Comparison of ENCODE assay signal across 8 cellular contexts in genomic region chr6:159788757-159789376, GRCh38. TPM values are rescaled to one million over a fixed set of nuclear protein-coding genes. Genes with fewer than 3 reads are reported as not detected.
A peak's percentile ranks its signal among the peaks of the same experiment; 100 is the strongest.
DNase-seq lines count a peak whose midpoint lies in the region; ATAC-seq and TF ChIP-seq lines count a peak whose summit lies in the region.

No MANE protein-coding gene starts in this region.

- H3K27me3 ChIP-seq in endocrine pancreas (ENCODE audit: control insufficient read depth, insufficient read depth, low read length) (no peaks in the 10 kb centered on the region), mononuclear cell (ENCODE audit: insufficient read depth, low read length) (no peaks in the 10 kb centered on the region), stomach smooth muscle (ENCODE audit: control insufficient read depth in 1 of 2, insufficient read depth in 2 of 2, low read length in 2 of 2) (no peaks in the 10 kb centered on the region)

- H3K4me1 ChIP-seq in endocrine pancreas (ENCODE audit: control insufficient read depth, insufficient read depth, low read length), result peaks cover 18% of the 10 kb centered on the region
- peaks cover 33% of the 10 kb centered on the region for H3K4me1 ChIP-seq in mononuclear cell (ENCODE audit: insufficient read depth, low read length)
- H3K4me1 ChIP-seq in stomach smooth muscle (ENCODE audit: control insufficient read depth, insufficient read depth, low read length), result peaks cover 31% of the 10 kb centered on the region

- H3K9ac ChIP-seq in endocrine pancreas (ENCODE audit: control insufficient read depth, insufficient read depth, low read length) (peak overlapping the region; percentile 52), stomach smooth muscle (ENCODE audit: low read length in 2 of 2) (peak overlapping the region; percentile 84 to 93)

- peak overlapping the region; percentile 72 for H3K4me3 ChIP-seq in GM12864 (ENCODE audit: low read depth, low read length)
- peak overlapping the region; percentile 62 for H3K4me3 ChIP-seq in endocrine pancreas (ENCODE audit: control insufficient read depth, insufficient read depth, low read length)
- H3K4me3 ChIP-seq in mononuclear cell (ENCODE audit: low read length), result peak overlapping the region; percentile 89
- H3K4me3 ChIP-seq in stomach smooth muscle (ENCODE audit: low read length in 2 of 2), result peak overlapping the region; percentile 84 to 96

- H3K9me3 ChIP-seq in endocrine pancreas (ENCODE audit: control insufficient read depth, low read length) (no peaks in the 10 kb centered on the region), mononuclear cell (ENCODE audit: low read depth, low read length) (no peaks in the 10 kb centered on the region), stomach smooth muscle (ENCODE audit: control insufficient read depth in 2 of 2, low read length in 2 of 2) (no peaks in the 10 kb centered on the region)

- no peak for TF ChIP-seq CTCF in GM12864 (IDR thresholded peaks at IDR 0.05; ENCODE audit: low read depth, low read length, missing control alignments)

- ATAC-seq in HG03460 (IDR thresholded peaks at IDR 0.05; ENCODE audit: unreplicated experiment), result peak; percentile 15

- DNase-seq in GM12864 (ENCODE audit: low read depth) (no peak), cerebellar nuclear complex (lab: John Stamatoyannopoulos, UW) (no peak)
- peak; percentile 38 for DNase-seq in activated CD4-positive, alpha-beta T cell treated with anti-CD3 and anti-CD28 coated beads for 48 hours
- DNase-seq in effector CD8-positive, alpha-beta T cell (lab: John Stamatoyannopoulos, UW), result no peak

- H3K36me3 ChIP-seq in endocrine pancreas (ENCODE audit: control insufficient read depth, insufficient read depth, low read length) (peaks cover 2% of the 10 kb centered on the region), stomach smooth muscle (ENCODE audit: control insufficient read depth in 2 of 2, insufficient read depth in 2 of 2, low read length in 2 of 2) (peaks cover 6 to 17% of the 10 kb centered on the region in 2 donors)

- peak overlapping the region; percentile 97 for H3K27ac ChIP-seq in stomach smooth muscle (ENCODE audit: low read length)

RNA-seq across cellular contexts. Expression of gene TCP1, which starts 0.5 kb away (rescaled TPM):
- total RNA-seq in mononuclear cell, result 137 TPM

RNA-seq across cellular contexts. Expression of gene MRPL18, which starts 1.4 kb away (rescaled TPM):
- 12.1 TPM for total RNA-seq in mononuclear cell

RNA-seq across cellular contexts. Expression of gene PNLDC1, which starts 11.2 kb away (rescaled TPM):
- total RNA-seq in mononuclear cell, result 0.10 TPM

RNA-seq across cellular contexts. Expression of gene ACAT2, which starts 27.0 kb away (rescaled TPM):
- 10.5 TPM for total RNA-seq in mononuclear cell
